ENCODE assay signal across 15 cellular contexts in genomic region chr16:82773018-82773417, GRCh38.
"Had no signal": no experiment of that assay in that cellular context is flagged by ENCODE, and none has a peak within 500 bp of the region (broad histone marks: within the 10 kb centered on the region; RNA-seq: fewer than 3 reads in every experiment).

No MANE protein-coding gene starts in this region.

- H3K4me1 ChIP-seq: esophagus squamous epithelium, neural progenitor cell, sigmoid colon had no signal

- H3K4me3 ChIP-seq: coronary artery, esophagus squamous epithelium, neural progenitor cell, ovary, sigmoid colon had no signal

- H3K4me2 ChIP-seq: neural progenitor cell had no signal

- H3K9me3 ChIP-seq: esophagus squamous epithelium, ovary, sigmoid colon had no signal

- DNase-seq: activated CD4-positive, alpha-beta T cell treated with anti-CD3 and anti-CD28 coated beads, Interleukin-2, amount 50 U/mL, for 48 hours; activated naive CD4-positive, alpha-beta T cell treated with Interleukin-2 at 50 U/mL for 16 hours; central memory CD4-positive, alpha-beta T cell; effector CD4-positive, alpha-beta T cell; esophagus squamous epithelium; glutamatergic neuron; kidney glomerular epithelial cell; ovary; sigmoid colon; stimulated activated CD4-positive, alpha-beta T cell treated with anti-CD3 and anti-CD28 coated beads, Interleukin-1b, Interleukin-23, amount 100 ng/mL, for 48 hours; SW 1271; T-helper 9 cell had no signal

- H3K9ac ChIP-seq: neural progenitor cell had no signal

- H3K27me3 ChIP-seq: esophagus squamous epithelium, neural progenitor cell, ovary had no signal

- H2AFZ ChIP-seq: neural progenitor cell had no signal

- H3K27ac ChIP-seq: coronary artery, esophagus squamous epithelium, neural progenitor cell, ovary, sigmoid colon had no signal

- H3K36me3 ChIP-seq: esophagus squamous epithelium, neural progenitor cell, ovary, sigmoid colon had no signal

- ATAC-seq: activated T-helper 17 cell treated with anti-CD3 and anti-CD28 coated beads, Interleukin-2, amount 50 U/mL, for 72 hours had no signal
